1 cellular context compared by ENCODE assay signal in the genomic region with DNA sequence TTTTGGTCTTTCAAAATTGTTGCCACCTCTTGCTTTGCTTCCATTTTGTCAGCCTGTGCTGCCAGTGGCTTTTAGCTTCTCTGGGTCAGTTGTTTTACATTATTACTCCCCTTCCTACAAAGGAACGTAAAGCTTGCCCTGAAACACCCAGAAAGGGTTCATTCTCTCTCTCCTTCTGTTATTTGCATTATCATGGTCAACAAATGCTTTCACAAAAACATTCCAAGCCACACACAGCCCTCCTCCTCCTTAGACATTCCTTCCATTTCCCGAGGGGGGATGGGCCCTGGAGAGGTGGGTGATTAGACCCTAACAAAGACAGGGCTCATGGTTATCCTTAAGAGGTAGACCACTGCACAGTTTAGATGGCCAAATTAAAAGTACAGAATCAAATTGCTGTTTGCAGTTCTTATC.
A peak's percentile ranks its signal among the peaks of the same experiment; 100 is the strongest.
TF ChIP-seq lines count a peak whose summit lies in the region.

No MANE protein-coding gene starts in this region.

TF ChIP-seq in WTC11, 78 proteins besides CTCF, POLR2A, EP300 and RAD21 (continued from another document):
- TF ChIP-seq, protein P1, sequence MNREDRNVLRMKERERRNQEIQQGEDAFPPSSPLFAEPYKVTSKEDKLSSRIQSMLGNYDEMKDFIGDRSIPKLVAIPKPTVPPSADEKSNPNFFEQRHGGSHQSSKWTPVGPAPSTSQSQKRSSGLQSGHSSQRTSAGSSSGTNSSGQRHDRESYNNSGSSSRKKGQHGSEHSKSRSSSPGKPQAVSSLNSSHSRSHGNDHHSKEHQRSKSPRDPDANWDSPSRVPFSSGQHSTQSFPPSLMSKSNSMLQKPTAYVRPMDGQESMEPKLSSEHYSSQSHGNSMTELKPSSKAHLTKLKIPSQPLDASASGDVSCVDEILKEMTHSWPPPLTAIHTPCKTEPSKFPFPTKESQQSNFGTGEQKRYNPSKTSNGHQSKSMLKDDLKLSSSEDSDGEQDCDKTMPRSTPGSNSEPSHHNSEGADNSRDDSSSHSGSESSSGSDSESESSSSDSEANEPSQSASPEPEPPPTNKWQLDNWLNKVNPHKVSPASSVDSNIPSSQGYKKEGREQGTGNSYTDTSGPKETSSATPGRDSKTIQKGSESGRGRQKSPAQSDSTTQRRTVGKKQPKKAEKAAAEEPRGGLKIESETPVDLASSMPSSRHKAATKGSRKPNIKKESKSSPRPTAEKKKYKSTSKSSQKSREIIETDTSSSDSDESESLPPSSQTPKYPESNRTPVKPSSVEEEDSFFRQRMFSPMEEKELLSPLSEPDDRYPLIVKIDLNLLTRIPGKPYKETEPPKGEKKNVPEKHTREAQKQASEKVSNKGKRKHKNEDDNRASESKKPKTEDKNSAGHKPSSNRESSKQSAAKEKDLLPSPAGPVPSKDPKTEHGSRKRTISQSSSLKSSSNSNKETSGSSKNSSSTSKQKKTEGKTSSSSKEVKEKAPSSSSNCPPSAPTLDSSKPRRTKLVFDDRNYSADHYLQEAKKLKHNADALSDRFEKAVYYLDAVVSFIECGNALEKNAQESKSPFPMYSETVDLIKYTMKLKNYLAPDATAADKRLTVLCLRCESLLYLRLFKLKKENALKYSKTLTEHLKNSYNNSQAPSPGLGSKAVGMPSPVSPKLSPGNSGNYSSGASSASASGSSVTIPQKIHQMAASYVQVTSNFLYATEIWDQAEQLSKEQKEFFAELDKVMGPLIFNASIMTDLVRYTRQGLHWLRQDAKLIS (CRISPR knock-in tag; IDR thresholded peaks at IDR 0.05; ENCODE audit: borderline replicate concordance), result peak; percentile 50; the same call in 1 of the 2 replicates
- 0 out of 2 replicates have a peak, but pooled peaks have one; percentile 47 for TF ChIP-seq FOXJ3 (CRISPR knock-in tag; IDR thresholded peaks at IDR 0.05; ENCODE audit: borderline replicate concordance)
